In the genomic region with DNA sequence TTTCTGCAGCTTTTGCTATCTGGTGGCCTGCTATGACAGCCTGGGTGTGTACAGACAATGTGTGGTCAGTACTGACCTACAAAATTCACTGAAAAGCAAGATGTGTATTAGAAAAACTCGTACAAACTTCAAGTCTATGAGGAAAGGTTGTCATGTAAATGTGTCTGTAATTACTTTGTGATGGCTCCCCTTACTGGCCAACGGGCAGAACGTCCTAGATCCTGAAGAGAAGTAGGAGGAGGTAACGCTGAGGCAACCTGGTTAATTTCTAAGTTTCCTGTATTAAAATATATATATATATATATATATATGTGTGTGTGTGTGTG, we compare ENCODE assay signal across 8 cellular contexts.
DNase-seq lines count a peak whose midpoint lies in the region; ATAC-seq and TF ChIP-seq lines count a peak whose summit lies in the region.

No MANE protein-coding gene starts in this region.

- H3K4me3 Mint-ChIP-seq in activated B cell treated with CpG ODN at 0.5 μM for 24 hours: no peak overlapping the region
- no peak overlapping the region for H3K4me3 Mint-ChIP-seq in T-helper 2 cell treated with Interferon-gamma antibody and Interleukin-4, amounts not matched to agents 5 μg/mL and 100 μg/mL, for 36 hours

- intact Hi-C loops in activated B cell treated with CpG ODN at 0.5 μM for 24 hours (cut with micrococcal nuclease) (loop anchor here (1.0 kb wide), 3 partner anchors 139 to 297 kb away; no protein-coding TSS in a partner anchor), left ventricle myocardium inferior (cut with micrococcal nuclease) (loop anchor here (5.0 kb wide), 1 partner anchor 296 kb away; no protein-coding TSS in a partner anchor), spleen (cut with DNase I; ENCODE audit: low total_unique reads) (loop anchor here (10.0 kb wide), 1 partner anchor 294 kb away; no protein-coding TSS in a partner anchor)

- H3K27me3 ChIP-seq in left ventricle myocardium inferior (ENCODE audit: low read depth) (peaks cover 6% of the 10 kb centered on the region), spleen (replicated peaks in 1 of 7) (no peaks in the 10 kb centered on the region)

- no peaks in the 10 kb centered on the region for H3K36me3 Mint-ChIP-seq in activated B cell treated with CpG ODN at 0.5 μM for 24 hours (ENCODE audit: low read depth)
- no peaks in the 10 kb centered on the region for H3K36me3 Mint-ChIP-seq in T-helper 2 cell treated with Interferon-gamma antibody and Interleukin-4, amounts not matched to agents 5 μg/mL and 100 μg/mL, for 36 hours (ENCODE audit: low read depth)

- WGBS in spleen, 5 donors: 1 to 4% (median 2%) methylated on average over 4 of the region's 4 CpGs

- CTCF ChIA-PET in activated B cell treated with CpG ODN at 0.5 μM for 24 hours (lab: Charles Lee): interaction anchor here (0.8 to 7.7 kb wide), 3 partner anchors 117 to 296 kb away, joined by 3 to 30 read pairs (median 9); no protein-coding TSS in a partner anchor

- H3K4me1 Mint-ChIP-seq in activated B cell treated with CpG ODN at 0.5 μM for 24 hours: peaks cover 4% of the 10 kb centered on the region
- H3K4me1 Mint-ChIP-seq in T-helper 2 cell treated with Interferon-gamma antibody and Interleukin-4, amounts not matched to agents 5 μg/mL and 100 μg/mL, for 36 hours (ENCODE audit: low read depth): no peaks in the 10 kb centered on the region

- H3K27me3 Mint-ChIP-seq in activated B cell treated with CpG ODN at 0.5 μM for 24 hours: no peaks in the 10 kb centered on the region
- peaks cover 21% of the 10 kb centered on the region for H3K27me3 Mint-ChIP-seq in T-helper 2 cell treated with Interferon-gamma antibody and Interleukin-4, amounts not matched to agents 5 μg/mL and 100 μg/mL, for 36 hours (ENCODE audit: low read depth)

- H3K4me3 ChIP-seq in left ventricle myocardium inferior (no peak overlapping the region), spleen (no peak overlapping the region)

- no peaks in the 10 kb centered on the region for H3K36me3 ChIP-seq in left ventricle myocardium inferior
- no peaks in the 10 kb centered on the region for H3K36me3 ChIP-seq in spleen

- POLR2A ChIA-PET in activated B cell treated with CpG ODN at 0.5 μM for 24 hours (lab: Charles Lee): no interaction called here

- H3K9me3 ChIP-seq in left ventricle myocardium inferior (replicated peaks): no peaks in the 10 kb centered on the region
- no peaks in the 10 kb centered on the region for H3K9me3 ChIP-seq in spleen

- peak; percentile 92 for ATAC-seq in GM18870 (IDR thresholded peaks at IDR 0.05; ENCODE audit: unreplicated experiment)
- peak; percentile 88 for ATAC-seq in HG03095 (IDR thresholded peaks at IDR 0.05; ENCODE audit: unreplicated experiment)
- ATAC-seq in activated B cell treated with CpG ODN at 0.5 μM for 24 hours (ENCODE audit: low read depth): peak; percentile 71

- H3K27ac ChIP-seq in left ventricle myocardium inferior (replicated peaks) (no peak overlapping the region), spleen (no peak overlapping the region)

- H3K4me1 ChIP-seq in left ventricle myocardium inferior (peaks cover 4% of the 10 kb centered on the region), spleen (peaks cover 0 to 5% (median 0%) of the 10 kb centered on the region in 6 donors)

- no peak for TF ChIP-seq POLR2A in spleen (IDR thresholded peaks at IDR 0.05)

- H3K9me3 Mint-ChIP-seq in activated B cell treated with CpG ODN at 0.5 μM for 24 hours: no peaks in the 10 kb centered on the region
- no peaks in the 10 kb centered on the region for H3K9me3 Mint-ChIP-seq in T-helper 2 cell treated with Interferon-gamma antibody and Interleukin-4, amounts not matched to agents 5 μg/mL and 100 μg/mL, for 36 hours

- no peak overlapping the region for H3K27ac Mint-ChIP-seq in activated B cell treated with CpG ODN at 0.5 μM for 24 hours
- H3K27ac Mint-ChIP-seq in T-helper 2 cell treated with Interferon-gamma antibody and Interleukin-4, amounts not matched to agents 5 μg/mL and 100 μg/mL, for 36 hours: no peak overlapping the region

- TF ChIP-seq CTCF in activated B cell treated with CpG ODN at 0.5 μM for 24 hours (IDR thresholded peaks at IDR 0.05) (no peak), left ventricle myocardium inferior (IDR thresholded peaks at IDR 0.05; ENCODE audit: borderline replicate concordance) (peak; percentile 60), spleen (IDR thresholded peaks at IDR 0.05 in 8 of 11, conservative IDR thresholded peaks at IDR 0.05 in 3 of 11) (peak in 6 of 11 experiments; percentile 22 to 42 (median 40))

- DNase-seq in COLO829 (ENCODE audit: low spot score) (peak; percentile 54), NCI-H2029 treated with DMSO at 0.1 percent for 48 hours (lab: John Stamatoyannopoulos, UW) (peak; percentile 53), activated B cell treated with CpG ODN at 0.5 μM for 24 hours (no peak), left ventricle myocardium inferior (no peak), spleen (no peak)
- DNase-seq in T-helper 2 cell treated with Interferon-gamma antibody and Interleukin-4, amounts not matched to agents 5 μg/mL and 100 μg/mL, for 36 hours (ENCODE audit: low spot score): no peak

Comparison
In these comparisons a context has a peak if more than half of its experiments do, and no peak if none do; other contexts are left out.
1. DNase-seq: peak in COLO829 (single experiment) and NCI-H2029 treated with DMSO at 0.1 percent for 48 hours (single experiment); none in activated B cell treated with CpG ODN at 0.5 μM for 24 hours (single experiment), left ventricle myocardium inferior (single experiment), spleen (single experiment) and T-helper 2 cell treated with Interferon-gamma antibody and Interleukin-4, amounts not matched to agents 5 μg/mL and 100 μg/mL, for 36 hours (single experiment).
2. Peak in every context shown above with its lines, with median percentiles within 50 percentile points of each other: ATAC-seq.